ENCODE assay signal across 21 cellular contexts in the genomic region with DNA sequence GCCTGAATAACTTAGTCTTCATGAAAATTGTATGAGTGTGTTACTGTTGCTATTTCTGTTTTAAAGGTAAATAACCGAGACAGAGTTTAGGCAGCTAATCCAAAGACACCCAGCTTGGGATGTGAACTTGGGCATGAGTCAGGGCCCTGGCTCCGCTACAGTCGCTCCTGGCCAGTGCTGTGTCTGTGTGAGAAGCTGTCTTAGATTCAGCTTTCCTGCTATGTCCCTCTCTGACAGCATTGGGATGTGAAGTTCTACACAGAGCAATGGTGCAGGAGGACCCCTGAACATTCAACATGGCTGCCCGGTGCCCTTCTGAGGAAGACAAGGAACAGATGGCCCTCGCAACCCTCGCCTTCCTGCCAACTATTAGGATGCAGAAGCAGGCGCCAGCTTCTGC. TPM values are rescaled to one million over a fixed set of nuclear protein-coding genes. Genes with fewer than 3 reads are reported as not detected.
"Had no signal": no experiment of that assay in that cellular context is flagged by ENCODE, and none has a peak within 500 bp of the region (broad histone marks: within the 10 kb centered on the region; RNA-seq: fewer than 3 reads in every experiment).

No MANE protein-coding gene starts in this region.

- H3K4me3 ChIP-seq: gastrocnemius medialis, spleen, thyroid gland had no signal

- H3K9me3 ChIP-seq: gastrocnemius medialis, spleen, thyroid gland had no signal

- DNase-seq: activated B cell treated with CpG ODN at 0.5 μM for 24 hours; activated CD4-positive, alpha-beta T cell treated with anti-CD3 and anti-CD28 coated beads for 4 hours; activated CD4-positive, alpha-beta T cell treated with anti-CD3 and anti-CD28 coated beads, Interleukin-2, amount 50 U/mL, for 48 hours; activated CD8-positive, alpha-beta memory T cell treated with anti-CD3 and anti-CD28 coated beads, Interleukin-2, amount 50 U/mL, for 48 hours; activated effector memory CD4-positive, alpha-beta T cell treated with Interleukin-2 at 50 U/mL for 16 hours; activated naive CD4-positive, alpha-beta T cell treated with anti-CD3 and anti-CD28 coated beads for 36 hours; activated naive CD8-positive, alpha-beta T cell treated with anti-CD3 and anti-CD28 coated beads, Interleukin-2, amount 10 ng/mL, durations not matched to agents 7 days and 5 days; activated T-cell treated with anti-CD3 and anti-CD28 coated beads, Interleukin-2, amount 50 U/mL, for 48 hours; amniotic stem cell; effector CD4-positive, alpha-beta T cell; gastrocnemius medialis; hypothalamus; left cardiac atrium; midbrain; natural killer cell; retina; spleen; stimulated activated CD4-positive, alpha-beta T cell treated with anti-CD3 and anti-CD28 coated beads, Interleukin-4, amount 100 ng/mL, for 1 hour; stimulated activated naive CD8-positive, alpha-beta T cell treated with anti-CD3 and anti-CD28 coated beads, Interleukin-15, Interleukin-2, amounts not matched to agents 100 U/mL and 50 U/mL, for 24 hours; T-helper 9 cell; thyroid gland had no signal

- H3K36me3 ChIP-seq: gastrocnemius medialis, spleen, thyroid gland had no signal

- H3K27ac ChIP-seq: gastrocnemius medialis, spleen, thyroid gland had no signal

- H3K27me3 ChIP-seq: gastrocnemius medialis, thyroid gland had no signal

- ATAC-seq: gastrocnemius medialis; left cardiac atrium; natural killer cell; stimulated activated naive CD8-positive, alpha-beta T cell treated with anti-CD3 and anti-CD28 coated beads, Interleukin-15, Interleukin-2, amounts not matched to agents 100 U/mL and 50 U/mL, for 24 hours had no signal

RNA-seq across cellular contexts. Expression of a gene that starts 49.4 kb away (rescaled TPM):
- total RNA-seq: activated B cell treated with CpG ODN at 0.5 μM for 24 hours had no signal
